15 cellular contexts compared by ENCODE assay signal in genomic region chr6:152299336-152299735, GRCh38.
DNase-seq lines count a peak whose midpoint lies in the region; ATAC-seq, FAIRE-seq and TF ChIP-seq lines count a peak whose summit lies in the region.
"Had no signal": no experiment of that assay in that cellular context is flagged by ENCODE, and none has a peak within 500 bp of the region (broad histone marks: within the 10 kb centered on the region; RNA-seq: fewer than 3 reads in every experiment).

No MANE protein-coding gene starts in this region.

- H3K27ac Mint-ChIP-seq in activated naive CD4-positive, alpha-beta T cell treated with anti-CD3 and anti-CD28 coated beads, Interleukin-2, amount 50 U/mL, for 24 hours = no peak overlapping the region
- H3K27ac Mint-ChIP-seq in IgD-negative memory B cell = no peak overlapping the region
- H3K27ac Mint-ChIP-seq in stimulated activated naive CD8-positive, alpha-beta T cell treated with anti-CD3 and anti-CD28 coated beads, Interleukin-15, amount 100 ng/mL, for 72 hours = no peak overlapping the region

- H3K9me3 ChIP-seq in GM12878 (replicated peaks; ENCODE audit: control insufficient read depth, insufficient read depth, low read length) = no peaks in the 10 kb centered on the region
- H3K9me3 ChIP-seq: gastrocnemius medialis had no signal

- no peak for FAIRE-seq in GM12878 (lab: Jason Lieb, UNC)
- FAIRE-seq: endothelial cell of umbilical vein had no signal

- no peak for TF ChIP-seq RAD21 in GM12878 (IDR thresholded peaks at IDR 0.05; ENCODE audit: insufficient read depth, low read depth, low read length)

- peaks cover 56% of the 10 kb centered on the region for H3K4me1 Mint-ChIP-seq in activated naive CD4-positive, alpha-beta T cell treated with anti-CD3 and anti-CD28 coated beads, Interleukin-2, amount 50 U/mL, for 24 hours
- peaks cover 29 to 37% (median 34%) of the 10 kb centered on the region in 3 donors for H3K4me1 Mint-ChIP-seq in IgD-negative memory B cell
- H3K4me1 Mint-ChIP-seq in stimulated activated naive CD8-positive, alpha-beta T cell treated with anti-CD3 and anti-CD28 coated beads, Interleukin-15, amount 100 ng/mL, for 72 hours = peaks cover 34% of the 10 kb centered on the region

- H3K27me3 Mint-ChIP-seq in activated naive CD4-positive, alpha-beta T cell treated with anti-CD3 and anti-CD28 coated beads, Interleukin-2, amount 50 U/mL, for 24 hours = no peaks in the 10 kb centered on the region
- no peaks in the 10 kb centered on the region for H3K27me3 Mint-ChIP-seq in IgD-negative memory B cell
- H3K27me3 Mint-ChIP-seq in stimulated activated naive CD8-positive, alpha-beta T cell treated with anti-CD3 and anti-CD28 coated beads, Interleukin-15, amount 100 ng/mL, for 72 hours = no peaks in the 10 kb centered on the region

- in situ Hi-C loops in GM12878 (cut with MboI) = no loop called here

- DNase-seq in activated naive CD4-positive, alpha-beta T cell (lab: John Stamatoyannopoulos, UW) = no peak
- DNase-seq in GM12878 (ENCODE audit: low read depth, low spot score) = no peak
- DNase-seq in stimulated activated naive CD8-positive, alpha-beta T cell treated with anti-CD3 and anti-CD28 coated beads, Interleukin-15, amount 100 ng/mL, for 72 hours = no peak
- no peak for DNase-seq in NCI-H446 (lab: John Stamatoyannopoulos, UW)
- DNase-seq in GM10266 (ENCODE audit: extremely low spot score) = no peak
- no peak for DNase-seq in Ammon's horn (ENCODE audit: low spot score)
- DNase-seq: activated naive CD4-positive, alpha-beta T cell treated with Interleukin-2 at 50 U/mL for 16 hours; DMS79; gastrocnemius medialis; midbrain had no signal

- RAD21 ChIA-PET in GM12878 (lab: Charles Lee; ENCODE audit: unreplicated experiment) = interaction anchor here (1.1 to 7.7 kb wide), 7 partner anchors 19 to 608 kb away, joined by 3 to 100 read pairs (median 6); no protein-coding TSS in a partner anchor

- peaks cover 12% of the 10 kb centered on the region for H3K79me2 ChIP-seq in GM12878 (ENCODE audit: control insufficient read depth, insufficient read depth, low read length)
- H3K79me2 ChIP-seq: parathyroid adenoma had no signal

- peaks cover 6% of the 10 kb centered on the region for H3K4me1 ChIP-seq in GM12878 (ENCODE audit: control insufficient read depth, insufficient read depth, low read length)
- H3K4me1 ChIP-seq: parathyroid adenoma had no signal

- no peak for TF ChIP-seq POLR2A in GM12878 (IDR thresholded peaks at IDR 0.05; ENCODE audit: low read depth, low read length)

- peak overlapping the region; percentile 47; the same call in 1 of the 2 replicates for H3K4me3 ChIP-seq in GM12878
- H3K4me3 ChIP-seq: gastrocnemius medialis, smooth muscle cell had no signal

- peak overlapping the region; percentile 3 for H3K4me3 Mint-ChIP-seq in activated naive CD4-positive, alpha-beta T cell treated with anti-CD3 and anti-CD28 coated beads, Interleukin-2, amount 50 U/mL, for 24 hours
- peak overlapping the region; percentile 26 to 87 (median 48) for H3K4me3 Mint-ChIP-seq in IgD-negative memory B cell
- H3K4me3 Mint-ChIP-seq in stimulated activated naive CD8-positive, alpha-beta T cell treated with anti-CD3 and anti-CD28 coated beads, Interleukin-15, amount 100 ng/mL, for 72 hours = peak overlapping the region; percentile 31 to 38

- no peak for ATAC-seq in GM12878
- ATAC-seq in stimulated activated naive CD8-positive, alpha-beta T cell treated with anti-CD3 and anti-CD28 coated beads, Interleukin-15, amount 100 ng/mL, for 72 hours = no peak
- ATAC-seq: gastrocnemius medialis had no signal

- TF ChIP-seq EP300 in GM12878 (IDR thresholded peaks at IDR 0.05; ENCODE audit: borderline replicate concordance in 1 of 2, control insufficient read depth in 1 of 2, low read depth in 2 of 2, low read length in 2 of 2) = no peak

- POLR2A ChIA-PET in GM12878 (lab: Charles Lee) = interaction anchor here (1.0 to 2.0 kb wide), 3 partner anchors 11 to 684 kb away, joined by 4 to 5 read pairs (median 4); partner anchors contain the start of gene FBXO5

- no peaks in the 10 kb centered on the region for H3K36me3 ChIP-seq in GM12878 (ENCODE audit: control insufficient read depth in 2 of 2, insufficient read depth in 2 of 2, low read length in 1 of 2)
- H3K36me3 ChIP-seq: gastrocnemius medialis had no signal

- WGBS in GM12878 (ENCODE audit: insufficient coverage, insufficient replicate concordance, low lambda C conversion rate, missing lambda C conversion rate) = 0% methylated on average over 2 of the region's 2 CpGs

- BruUV-seq in GM12878 (replicated peaks; lab: Mats Ljungman, UMichigan) = no TSS peak

- peaks cover 3% of the 10 kb centered on the region for H3K36me3 Mint-ChIP-seq in activated naive CD4-positive, alpha-beta T cell treated with anti-CD3 and anti-CD28 coated beads, Interleukin-2, amount 50 U/mL, for 24 hours
- H3K36me3 Mint-ChIP-seq in IgD-negative memory B cell = peaks cover 4% of the 10 kb centered on the region

- no peaks in the 10 kb centered on the region for H4K20me1 ChIP-seq in GM12878 (ENCODE audit: control insufficient read depth, insufficient read depth)

- no peaks in the 10 kb centered on the region for H3K9me3 Mint-ChIP-seq in activated naive CD4-positive, alpha-beta T cell treated with anti-CD3 and anti-CD28 coated beads, Interleukin-2, amount 50 U/mL, for 24 hours
- H3K9me3 Mint-ChIP-seq in IgD-negative memory B cell = no peaks in the 10 kb centered on the region
- no peaks in the 10 kb centered on the region for H3K9me3 Mint-ChIP-seq in stimulated activated naive CD8-positive, alpha-beta T cell treated with anti-CD3 and anti-CD28 coated beads, Interleukin-15, amount 100 ng/mL, for 72 hours

- H3K4me2 ChIP-seq in GM12878 (ENCODE audit: control insufficient read depth, insufficient read depth) = peak overlapping the region; percentile 39
- H3K4me2 ChIP-seq: smooth muscle cell had no signal

- H3K27me3 ChIP-seq in GM12878 (replicated peaks in 1 of 2; ENCODE audit: control insufficient read depth in 2 of 2, insufficient read depth in 2 of 2, low read length in 1 of 2) = no peaks in the 10 kb centered on the region
- H3K27me3 ChIP-seq: gastrocnemius medialis had no signal

- CTCF ChIA-PET in GM12878 (lab: Yijun Ruan, JAX) = interaction anchor here (0.6 to 4.9 kb wide), 10 partner anchors 24 to 714 kb away, joined by 3 to 48 read pairs (median 4); no protein-coding TSS in a partner anchor

- no peak overlapping the region for H3K9ac ChIP-seq in GM12878 (ENCODE audit: control insufficient read depth, insufficient read depth, low read length)
- H3K9ac ChIP-seq: parathyroid adenoma had no signal

- no peak overlapping the region; the same call in 1 of the 2 replicates for H2AFZ ChIP-seq in GM12878 (ENCODE audit: control insufficient read depth, low read depth, low read length)
- H2AFZ ChIP-seq: parathyroid adenoma had no signal

- no peak for TF ChIP-seq CTCF in GM12878 (IDR thresholded peaks at IDR 0.05 in 2 of 3, conservative IDR thresholded peaks at IDR 0.05 in 1 of 3; ENCODE audit: control insufficient read depth in 2 of 3, extremely low read depth in 1 of 3, insufficient read depth in 1 of 3, low read depth in 3 of 3, low read length in 3 of 3)
- TF ChIP-seq CTCF in GM10266 (IDR thresholded peaks at IDR 0.05; ENCODE audit: control insufficient read depth, insufficient read depth, low read depth, missing control alignments) = no peak

- SMC1A ChIA-PET in GM12878 (lab: Charles Lee; ENCODE audit: uncharacterized antibody, unreplicated experiment) = interaction anchor here (0.5 to 7.7 kb wide), 17 partner anchors 9 to 609 kb away, joined by 3 to 83 read pairs (median 4); no protein-coding TSS in a partner anchor

- intact Hi-C loops in GM12878 (cut with micrococcal nuclease; ENCODE audit: unreplicated experiment) = no loop called here

- H3K27ac ChIP-seq in GM12878 (ENCODE audit: control insufficient read depth, insufficient read depth) = peak overlapping the region; percentile 83
- H3K27ac ChIP-seq: gastrocnemius medialis, parathyroid adenoma had no signal

TF ChIP-seq in GM12878, 131 proteins besides CTCF, POLR2A, EP300 and RAD21:
- TF ChIP-seq FOXK2 (IDR thresholded peaks at IDR 0.05) = no peak
- TF ChIP-seq BCL11A (IDR thresholded peaks at IDR 0.05; ENCODE audit: low read depth, low read length) = no peak
- no peak for TF ChIP-seq BRCA1 (IDR thresholded peaks at IDR 0.05; ENCODE audit: low read depth, low read length)
- TF ChIP-seq EZH2 (IDR thresholded peaks at IDR 0.05; ENCODE audit: borderline replicate concordance, control insufficient read depth, low read depth, low read length) = no peak
TF ChIP-seq in GM12878: peak in this region for 0.
